ENCODE assay signal across 8 cellular contexts in genomic region chr4:55854132-55854531, GRCh38. TPM values are rescaled to one million over a fixed set of nuclear protein-coding genes. Genes with fewer than 3 reads are reported as not detected.
DNase-seq lines count a peak whose midpoint lies in the region; ATAC-seq and TF ChIP-seq lines count a peak whose summit lies in the region.

No MANE protein-coding gene starts in this region.

- intact Hi-C loops in tibial artery (cut with DNase I; ENCODE audit: low total_unique reads): loop anchor here (5.0 to 10.0 kb wide), 3 partner anchors 307 to 509 kb away; partner anchors contain the start of genes CLOCK, SRD5A3 and TMEM165

- H3K27me3 ChIP-seq in iPS-20b (ENCODE audit: insufficient read depth, low read length) (peaks cover 8% of the 10 kb centered on the region; the same call in 1 of the 2 replicates), tibial artery (peaks cover 0 to 2% of the 10 kb centered on the region in 2 donors)

- H3K9ac ChIP-seq in iPS-20b (ENCODE audit: low read depth, low read length): peak overlapping the region; percentile 86; the same call in 1 of the 2 replicates

- no peak overlapping the region for H3K4me3 Mint-ChIP-seq in activated CD4-positive, alpha-beta T cell treated with anti-CD3 and anti-CD28 coated beads, Interleukin-2, amount 10 ng/mL, durations not matched to agents 7 days and 5 days
- no peak overlapping the region for H3K4me3 Mint-ChIP-seq in activated naive CD8-positive, alpha-beta T cell treated with anti-CD3 and anti-CD28 coated beads for 36 hours

- H3K36me3 Mint-ChIP-seq in activated CD4-positive, alpha-beta T cell treated with anti-CD3 and anti-CD28 coated beads, Interleukin-2, amount 10 ng/mL, durations not matched to agents 7 days and 5 days (ENCODE audit: low read depth): peaks cover 26% of the 10 kb centered on the region
- H3K36me3 Mint-ChIP-seq in activated naive CD8-positive, alpha-beta T cell treated with anti-CD3 and anti-CD28 coated beads for 36 hours: peaks cover 14% of the 10 kb centered on the region

- H3K4me1 ChIP-seq in iPS-20b (ENCODE audit: insufficient read depth, low read length): peaks cover 16% of the 10 kb centered on the region; the same call in 1 of the 2 replicates
- H3K4me1 ChIP-seq in tibial artery: peaks cover 0 to 18% (median 9%) of the 10 kb centered on the region in 4 donors

- CTCF ChIA-PET in activated CD4-positive, alpha-beta T cell treated with anti-CD3 and anti-CD28 coated beads, Interleukin-2, amount 10 ng/mL, durations not matched to agents 7 days and 5 days (lab: Charles Lee): interaction anchor here (0.9 to 1.2 kb wide), 3 partner anchors 8 to 94 kb away, joined by 3 to 5 read pairs (median 3); no protein-coding TSS in a partner anchor

- POLR2A ChIA-PET in activated CD4-positive, alpha-beta T cell treated with anti-CD3 and anti-CD28 coated beads, Interleukin-2, amount 10 ng/mL, durations not matched to agents 7 days and 5 days (lab: Charles Lee): no interaction called here

- H3K4me3 ChIP-seq in iPS-20b (ENCODE audit: low read length): peak overlapping the region; percentile 96
- peak overlapping the region; percentile 87 to 95 for H3K4me3 ChIP-seq in tibial artery

- no peak overlapping the region for H3K27ac ChIP-seq in iPS-20b (ENCODE audit: low read length)
- peak overlapping the region; percentile 89 to 92 for H3K27ac ChIP-seq in tibial artery

- H3K36me3 ChIP-seq in iPS-20b (ENCODE audit: insufficient read depth, low read depth, low read length): no peaks in the 10 kb centered on the region
- peaks cover 0 to 4% (median 0%) of the 10 kb centered on the region in 3 donors for H3K36me3 ChIP-seq in tibial artery

- H3K27ac Mint-ChIP-seq in activated CD4-positive, alpha-beta T cell treated with anti-CD3 and anti-CD28 coated beads, Interleukin-2, amount 10 ng/mL, durations not matched to agents 7 days and 5 days: peak overlapping the region; percentile 92
- H3K27ac Mint-ChIP-seq in activated naive CD8-positive, alpha-beta T cell treated with anti-CD3 and anti-CD28 coated beads for 36 hours: peak overlapping the region; percentile 84

- peaks cover 38% of the 10 kb centered on the region for H3K4me1 Mint-ChIP-seq in activated CD4-positive, alpha-beta T cell treated with anti-CD3 and anti-CD28 coated beads, Interleukin-2, amount 10 ng/mL, durations not matched to agents 7 days and 5 days
- H3K4me1 Mint-ChIP-seq in activated naive CD8-positive, alpha-beta T cell treated with anti-CD3 and anti-CD28 coated beads for 36 hours: peaks cover 30% of the 10 kb centered on the region

- no peak for DNase-seq in activated CD4-positive, alpha-beta T cell treated with anti-CD3 and anti-CD28 coated beads, Interleukin-2, amount 10 ng/mL, durations not matched to agents 7 days and 5 days
- DNase-seq in activated CD4-positive, alpha-beta T cell treated with anti-CD3 and anti-CD28 coated beads, Interleukin-2, amount 50 U/mL, for 48 hours: no peak
- DNase-seq in activated naive CD8-positive, alpha-beta T cell treated with anti-CD3 and anti-CD28 coated beads for 36 hours: no peak
- no peak for DNase-seq in tibial artery

- TF ChIP-seq CTCF in tibial artery (IDR thresholded peaks at IDR 0.05): no peak

- no peaks in the 10 kb centered on the region for H3K9me3 Mint-ChIP-seq in activated CD4-positive, alpha-beta T cell treated with anti-CD3 and anti-CD28 coated beads, Interleukin-2, amount 10 ng/mL, durations not matched to agents 7 days and 5 days
- no peaks in the 10 kb centered on the region for H3K9me3 Mint-ChIP-seq in activated naive CD8-positive, alpha-beta T cell treated with anti-CD3 and anti-CD28 coated beads for 36 hours

- ATAC-seq in GM19455 (IDR thresholded peaks at IDR 0.05; ENCODE audit: unreplicated experiment): no peak
- no peak for ATAC-seq in GM18867 (IDR thresholded peaks at IDR 0.05; ENCODE audit: unreplicated experiment)
- ATAC-seq in HG03457 (IDR thresholded peaks at IDR 0.05; ENCODE audit: unreplicated experiment): no peak

- H3K9me3 ChIP-seq in iPS-20b (ENCODE audit: insufficient read depth, low read depth, low read length) (peaks cover 3% of the 10 kb centered on the region; the same call in 1 of the 2 replicates), tibial artery (no peaks in the 10 kb centered on the region)

- no peaks in the 10 kb centered on the region for H3K27me3 Mint-ChIP-seq in activated CD4-positive, alpha-beta T cell treated with anti-CD3 and anti-CD28 coated beads, Interleukin-2, amount 10 ng/mL, durations not matched to agents 7 days and 5 days
- H3K27me3 Mint-ChIP-seq in activated naive CD8-positive, alpha-beta T cell treated with anti-CD3 and anti-CD28 coated beads for 36 hours: no peaks in the 10 kb centered on the region

RNA-seq across cellular contexts. Expression of gene EXOC1, which starts 0.7 kb away (rescaled TPM):
- 10 to 100 TPM; 30.3 to 32.3 TPM for total RNA-seq in activated CD4-positive, alpha-beta T cell treated with anti-CD3 and anti-CD28 coated beads, Interleukin-2, amount 10 ng/mL, durations not matched to agents 7 days and 5 days
- total RNA-seq in activated naive CD8-positive, alpha-beta T cell treated with anti-CD3 and anti-CD28 coated beads for 36 hours: 10 to 100 TPM; 21.7 to 22.2 TPM

RNA-seq across cellular contexts. Expression of gene EXOC1L, which starts 34.5 kb away (rescaled TPM):
- not detected for total RNA-seq in activated CD4-positive, alpha-beta T cell treated with anti-CD3 and anti-CD28 coated beads, Interleukin-2, amount 10 ng/mL, durations not matched to agents 7 days and 5 days
- total RNA-seq in activated naive CD8-positive, alpha-beta T cell treated with anti-CD3 and anti-CD28 coated beads for 36 hours: not detected
